In genomic region chr4:139129206-139129605, GRCh38 we compare ENCODE assay signal across 21 cellular contexts.
"Had no signal": no experiment of that assay in that cellular context is flagged by ENCODE, and none has a peak within 500 bp of the region (broad histone marks: within the 10 kb centered on the region; RNA-seq: fewer than 3 reads in every experiment).

No MANE protein-coding gene starts in this region.

- DNase-seq: activated CD8-positive, alpha-beta memory T cell treated with anti-CD3 and anti-CD28 coated beads for 24 hours; activated CD8-positive, alpha-beta memory T cell treated with anti-CD3 and anti-CD28 coated beads, Interleukin-2, amount 50 U/mL, for 48 hours; activated effector memory CD4-positive, alpha-beta T cell treated with Interleukin-2 at 50 U/mL for 16 hours; activated naive CD4-positive, alpha-beta T cell treated with anti-CD3 and anti-CD28 coated beads, Interleukin-2, amount 50 U/mL, for 16 hours; activated T-cell treated with anti-CD3 and anti-CD28 coated beads, Interleukin-2, amount 50 U/mL, for 48 hours; effector memory CD8-positive, alpha-beta T cell; foreskin melanocyte; glutamatergic neuron; hypothalamus; islet precursor cell; natural killer cell; stimulated activated CD4-positive, alpha-beta T cell treated with anti-CD3 and anti-CD28 coated beads, Interleukin-4, amount 100 ng/mL, for 1 hour; T-cell; T-helper 9 cell had no signal

- H3K27me3 Mint-ChIP-seq: activated CD4-positive, alpha-beta T cell treated with anti-CD3 and anti-CD28 coated beads, Interleukin-2, amount 10 ng/mL, durations not matched to agents 24 days and 14 days; effector memory CD8-positive, alpha-beta T cell; stimulated activated memory B cell treated with anti-CD40 and anti-IgM and Interleukin-4, amounts not matched to agents 10 μg/mL and 1 μg/mL and 100 μg/mL, for 72 hours; T-cell had no signal

- ATAC-seq: effector memory CD8-positive, alpha-beta T cell; left lobe of liver; natural killer cell; sciatic nerve; stimulated activated memory B cell treated with anti-CD40 and anti-IgM and Interleukin-4, amounts not matched to agents 10 μg/mL and 1 μg/mL and 100 μg/mL, for 72 hours; T-cell had no signal

- H3K27ac Mint-ChIP-seq: activated CD4-positive, alpha-beta T cell treated with anti-CD3 and anti-CD28 coated beads, Interleukin-2, amount 10 ng/mL, durations not matched to agents 24 days and 14 days; effector memory CD8-positive, alpha-beta T cell; stimulated activated memory B cell treated with anti-CD40 and anti-IgM and Interleukin-4, amounts not matched to agents 10 μg/mL and 1 μg/mL and 100 μg/mL, for 72 hours; T-cell had no signal

- H3K9me3 Mint-ChIP-seq: activated CD4-positive, alpha-beta T cell treated with anti-CD3 and anti-CD28 coated beads, Interleukin-2, amount 10 ng/mL, durations not matched to agents 24 days and 14 days; effector memory CD8-positive, alpha-beta T cell; natural killer cell; stimulated activated memory B cell treated with anti-CD40 and anti-IgM and Interleukin-4, amounts not matched to agents 10 μg/mL and 1 μg/mL and 100 μg/mL, for 72 hours; T-cell had no signal

- H3K36me3 Mint-ChIP-seq: natural killer cell had no signal

- H3K4me1 Mint-ChIP-seq: activated CD4-positive, alpha-beta T cell treated with anti-CD3 and anti-CD28 coated beads, Interleukin-2, amount 10 ng/mL, durations not matched to agents 24 days and 14 days; natural killer cell; stimulated activated memory B cell treated with anti-CD40 and anti-IgM and Interleukin-4, amounts not matched to agents 10 μg/mL and 1 μg/mL and 100 μg/mL, for 72 hours; T-cell had no signal

- H3K4me3 ChIP-seq: cardiac muscle cell, lung, smooth muscle cell had no signal

- H3K4me3 Mint-ChIP-seq: activated CD4-positive, alpha-beta T cell treated with anti-CD3 and anti-CD28 coated beads, Interleukin-2, amount 10 ng/mL, durations not matched to agents 24 days and 14 days; effector memory CD8-positive, alpha-beta T cell; natural killer cell; stimulated activated memory B cell treated with anti-CD40 and anti-IgM and Interleukin-4, amounts not matched to agents 10 μg/mL and 1 μg/mL and 100 μg/mL, for 72 hours; T-cell had no signal
